In genomic region chr7:149824301-149824741, GRCh38 we compare ENCODE assay signal across 1 cellular context.
TF ChIP-seq lines count a peak whose summit lies in the region.

No MANE protein-coding gene starts in this region.

TF ChIP-seq in K562, 482 proteins besides CTCF, POLR2A, EP300 and RAD21:
- TF ChIP-seq ZKSCAN3 (CRISPR knock-in tag; IDR thresholded peaks at IDR 0.05) (no peak), HNRNPUL1 (IDR thresholded peaks at IDR 0.05; ENCODE audit: low read length) (no peak), CEBPG (CRISPR knock-in tag; IDR thresholded peaks at IDR 0.05) (0 out of 2 replicates have a peak, but pooled peaks have one; percentile 6), CEBPG (tag; conservative IDR thresholded peaks at IDR 0.05 in 1 of 2, IDR thresholded peaks at IDR 0.05 in 1 of 2) (no peak)
